Comparison of ENCODE assay signal across 19 cellular contexts in genomic region chr11:128244896-128245295, GRCh38.
A peak's percentile ranks its signal among the peaks of the same experiment; 100 is the strongest.
DNase-seq lines count a peak whose midpoint lies in the region; ATAC-seq, FAIRE-seq and TF ChIP-seq lines count a peak whose summit lies in the region.
"Had no signal": no experiment of that assay in that cellular context is flagged by ENCODE, and none has a peak within 500 bp of the region (broad histone marks: within the 10 kb centered on the region; RNA-seq: fewer than 3 reads in every experiment).

No MANE protein-coding gene starts in this region.

- no peak overlapping the region for H2BK15ac ChIP-seq in mesenchymal stem cell (ENCODE audit: low read depth, poor library complexity, severe bottlenecking)

- no peak overlapping the region for H3K4me2 ChIP-seq in mesenchymal stem cell (ENCODE audit: low read length, poor library complexity, severe bottlenecking)
- H3K4me2 ChIP-seq: BLaER1 treated with 17β-estradiol and CSF1 and Interleukin-3, amounts not matched to agents 10 nM and 100 nM; KMS-11 had no signal

- H3K27me3 Mint-ChIP-seq in activated CD4-positive, alpha-beta memory T cell treated with anti-CD3 and anti-CD28 coated beads for 36 hours, result peaks cover 4% of the 10 kb centered on the region
- H3K27me3 Mint-ChIP-seq in activated T-cell treated with anti-CD3 and anti-CD28 coated beads, Interleukin-2, amount 50 U/mL, for 4 hours (ENCODE audit: low read depth), result no peaks in the 10 kb centered on the region

- FAIRE-seq in bronchial epithelial cell (lab: Jason Lieb, UNC) (peak; percentile 28), pancreas (lab: Jason Lieb, UNC) (no peak)
- FAIRE-seq: A204.1, RCC 7860 had no signal

- no peak overlapping the region for H4K8ac ChIP-seq in mesenchymal stem cell (ENCODE audit: low read length)

- H3K79me1 ChIP-seq in mesenchymal stem cell (replicated peaks; ENCODE audit: low read length, poor library complexity, severe bottlenecking), result no peaks in the 10 kb centered on the region

- H4K91ac ChIP-seq in mesenchymal stem cell (ENCODE audit: low read length), result no peak overlapping the region

- no peaks in the 10 kb centered on the region for H3K36me3 Mint-ChIP-seq in activated CD4-positive, alpha-beta memory T cell treated with anti-CD3 and anti-CD28 coated beads for 36 hours
- H3K36me3 Mint-ChIP-seq in activated T-cell treated with anti-CD3 and anti-CD28 coated beads, Interleukin-2, amount 50 U/mL, for 4 hours (ENCODE audit: insufficient read depth), result no peaks in the 10 kb centered on the region
- H3K36me3 Mint-ChIP-seq: CD8-positive, alpha-beta T cell had no signal

- CTCF ChIA-PET in activated CD4-positive, alpha-beta memory T cell treated with anti-CD3 and anti-CD28 coated beads for 36 hours (lab: Charles Lee), result no interaction called here

- no peaks in the 10 kb centered on the region for H3K9me3 ChIP-seq in mesenchymal stem cell (ENCODE audit: control insufficient read depth, low read length)
- H3K9me3 ChIP-seq in pancreas, result no peaks in the 10 kb centered on the region
- H3K9me3 ChIP-seq: BLaER1 treated with 17β-estradiol and CSF1 and Interleukin-3, amounts not matched to agents 10 nM and 100 nM had no signal

- WGBS in mesenchymal stem cell, result 96% methylated on average over 4 of the region's 5 CpGs
- WGBS in pancreas, 2 donors, result 82 to 88% methylated on average over 5 of the region's 5 CpGs

- H2AFZ ChIP-seq in mesenchymal stem cell (ENCODE audit: low read depth, low read length), result no peak overlapping the region

- no peaks in the 10 kb centered on the region for H3K36me3 ChIP-seq in bronchial epithelial cell (ENCODE audit: control insufficient read depth, insufficient read depth, low read length)
- no peaks in the 10 kb centered on the region for H3K36me3 ChIP-seq in mesenchymal stem cell (ENCODE audit: control insufficient read depth in 1 of 2, insufficient read depth in 2 of 2, low read depth in 1 of 2, low read length in 2 of 2)
- H3K36me3 ChIP-seq in pancreas, result no peaks in the 10 kb centered on the region
- H3K36me3 ChIP-seq: BLaER1 treated with 17β-estradiol and CSF1 and Interleukin-3, amounts not matched to agents 10 nM and 100 nM had no signal

- no peak overlapping the region for H3K4me3 Mint-ChIP-seq in activated CD4-positive, alpha-beta memory T cell treated with anti-CD3 and anti-CD28 coated beads for 36 hours
- no peak overlapping the region for H3K4me3 Mint-ChIP-seq in activated T-cell treated with anti-CD3 and anti-CD28 coated beads, Interleukin-2, amount 50 U/mL, for 4 hours
- H3K4me3 Mint-ChIP-seq: CD8-positive, alpha-beta T cell had no signal

- H3K9me3 Mint-ChIP-seq in activated CD4-positive, alpha-beta memory T cell treated with anti-CD3 and anti-CD28 coated beads for 36 hours, result no peaks in the 10 kb centered on the region
- H3K9me3 Mint-ChIP-seq in activated T-cell treated with anti-CD3 and anti-CD28 coated beads, Interleukin-2, amount 50 U/mL, for 4 hours, result no peaks in the 10 kb centered on the region
- H3K9me3 Mint-ChIP-seq: CD8-positive, alpha-beta T cell had no signal

- H3K4me3 ChIP-seq in bronchial epithelial cell (ENCODE audit: low read depth, low read length) (no peak overlapping the region), mesenchymal stem cell (ENCODE audit: insufficient read depth in 1 of 2, low read depth in 1 of 2, low read length in 2 of 2) (no peak overlapping the region), pancreas (no peak overlapping the region)
- H3K4me3 ChIP-seq: BLaER1 treated with 17β-estradiol and CSF1 and Interleukin-3, amounts not matched to agents 10 nM and 100 nM had no signal

- H3K18ac ChIP-seq in mesenchymal stem cell (ENCODE audit: low read depth in 1 of 2, low read length in 2 of 2), result peak overlapping the region in 1 of 2 experiments; percentile 48

- H2BK5ac ChIP-seq in mesenchymal stem cell (ENCODE audit: low read depth, low read length, poor library complexity, severe bottlenecking), result no peak overlapping the region

- no peak overlapping the region for H2BK120ac ChIP-seq in mesenchymal stem cell (ENCODE audit: low read depth, low read length)

- H3K9ac ChIP-seq in mesenchymal stem cell (ENCODE audit: low read length), result no peak overlapping the region
- H3K9ac ChIP-seq: BLaER1 treated with 17β-estradiol and CSF1 and Interleukin-3, amounts not matched to agents 10 nM and 100 nM; KMS-11 had no signal

- no peak overlapping the region for H3K27ac Mint-ChIP-seq in activated CD4-positive, alpha-beta memory T cell treated with anti-CD3 and anti-CD28 coated beads for 36 hours
- H3K27ac Mint-ChIP-seq: CD8-positive, alpha-beta T cell had no signal

- H3K4me1 Mint-ChIP-seq in activated CD4-positive, alpha-beta memory T cell treated with anti-CD3 and anti-CD28 coated beads for 36 hours (ENCODE audit: low read depth), result no peaks in the 10 kb centered on the region
- H3K4me1 Mint-ChIP-seq in activated T-cell treated with anti-CD3 and anti-CD28 coated beads, Interleukin-2, amount 50 U/mL, for 4 hours (ENCODE audit: low read depth), result no peaks in the 10 kb centered on the region

- H3K27ac ChIP-seq in mesenchymal stem cell (ENCODE audit: low read length, poor library complexity, severe bottlenecking) (no peak overlapping the region), pancreas (no peak overlapping the region)
- H3K27ac ChIP-seq: BLaER1 treated with 17β-estradiol and CSF1 and Interleukin-3, amounts not matched to agents 10 nM and 100 nM; KMS-11 had no signal

- no peak overlapping the region for H2BK12ac ChIP-seq in mesenchymal stem cell (ENCODE audit: low read length in 2 of 2)

- DNase-seq in ELR (ENCODE audit: low read depth), result peak; percentile 3
- DNase-seq in bronchial epithelial cell (ENCODE audit: low read depth), result peak; percentile 71
- DNase-seq in fibroblast of peridontal ligament (ENCODE audit: extremely low read depth), result peak; percentile 13
- DNase-seq in mesenchymal stem cell, result peak; percentile 12
- no peak for DNase-seq in activated CD4-positive, alpha-beta memory T cell treated with anti-CD3 and anti-CD28 coated beads for 36 hours
- DNase-seq in pancreas, result no peak
- DNase-seq in activated T-cell treated with anti-CD3 and anti-CD28 coated beads, Interleukin-2, amount 50 U/mL, for 4 hours, result no peak
- DNase-seq: Calu3; CD8-positive, alpha-beta T cell; EL; NCI-H1436; NCI-H1930; NCI-H526 had no signal

- H3K27me3 ChIP-seq in bronchial epithelial cell (ENCODE audit: control insufficient read depth, insufficient read depth, low read length) (no peaks in the 10 kb centered on the region), mesenchymal stem cell (ENCODE audit: control insufficient read depth in 1 of 2, insufficient read depth in 1 of 2, low read length in 2 of 2) (no peaks in the 10 kb centered on the region), pancreas (no peaks in the 10 kb centered on the region)
- H3K27me3 ChIP-seq: BLaER1 treated with 17β-estradiol and CSF1 and Interleukin-3, amounts not matched to agents 10 nM and 100 nM had no signal

- no peak for ATAC-seq in GM21423 (IDR thresholded peaks at IDR 0.05; ENCODE audit: unreplicated experiment)
- no peak for ATAC-seq in pancreas
- no peak for ATAC-seq in activated T-cell treated with anti-CD3 and anti-CD28 coated beads, Interleukin-2, amount 50 U/mL, for 4 hours
- ATAC-seq: CD8-positive, alpha-beta T cell; Right ventricle myocardium inferior had no signal

- POLR2A ChIA-PET in activated CD4-positive, alpha-beta memory T cell treated with anti-CD3 and anti-CD28 coated beads for 36 hours (lab: Charles Lee), result no interaction called here

- H3K14ac ChIP-seq in mesenchymal stem cell (ENCODE audit: low read length in 2 of 2), result peak overlapping the region in 1 of 2 experiments; percentile 28

- no peak overlapping the region for H3K23ac ChIP-seq in mesenchymal stem cell (ENCODE audit: low read length in 2 of 2)

- TF ChIP-seq CTCF in bronchial epithelial cell (IDR thresholded peaks at IDR 0.05; ENCODE audit: insufficient read depth, low read length, severe bottlenecking), result no peak
- no peak for TF ChIP-seq CTCF in pancreas (IDR thresholded peaks at IDR 0.05)

- H3K4me1 ChIP-seq in mesenchymal stem cell (ENCODE audit: control insufficient read depth, insufficient read depth, low read depth, low read length) (no peaks in the 10 kb centered on the region), pancreas (no peaks in the 10 kb centered on the region)
- H3K4me1 ChIP-seq: BLaER1 treated with 17β-estradiol and CSF1 and Interleukin-3, amounts not matched to agents 10 nM and 100 nM had no signal

- no peak overlapping the region for H2AK5ac ChIP-seq in mesenchymal stem cell (ENCODE audit: low read length, severe bottlenecking)

- intact Hi-C loops in activated CD4-positive, alpha-beta memory T cell treated with anti-CD3 and anti-CD28 coated beads for 36 hours (cut with micrococcal nuclease), result no loop called here
- intact Hi-C loops in pancreas (cut with DNase I), result no loop called here

- H3K4ac ChIP-seq in mesenchymal stem cell (ENCODE audit: low read depth in 1 of 2, low read length in 2 of 2), result no peak overlapping the region

Comparison
In these comparisons a context has a peak if more than half of its experiments do, and no peak if none do; other contexts are left out.
1. DNase-seq: peak in ELR (single experiment), bronchial epithelial cell (single experiment), fibroblast of peridontal ligament (single experiment) and mesenchymal stem cell (single experiment); none in activated CD4-positive, alpha-beta memory T cell treated with anti-CD3 and anti-CD28 coated beads for 36 hours (single experiment), pancreas (0 of 6) and activated T-cell treated with anti-CD3 and anti-CD28 coated beads, Interleukin-2, amount 50 U/mL, for 4 hours (single experiment).